ENCODE assay signal across 21 cellular contexts in the genomic region with DNA sequence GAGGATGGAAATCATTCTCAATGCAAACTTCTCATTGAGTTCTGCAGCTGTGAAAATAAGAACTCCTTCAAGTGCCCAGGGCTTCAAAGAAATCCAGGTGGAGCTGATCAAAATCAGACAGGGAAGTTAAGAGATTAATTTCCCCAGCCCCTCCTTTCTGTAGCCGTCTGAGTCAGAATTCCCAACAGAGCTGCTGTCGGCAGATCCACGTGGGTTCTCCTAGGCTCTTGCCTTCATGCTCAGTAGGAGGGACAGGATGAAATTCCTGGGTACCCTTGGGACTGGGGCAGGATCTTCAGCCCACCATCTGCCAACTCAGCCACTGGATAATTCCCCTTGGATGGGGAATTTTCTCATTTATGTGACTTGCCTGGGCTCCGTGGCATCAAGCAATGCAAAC. TPM values are rescaled to one million over a fixed set of nuclear protein-coding genes. Genes with fewer than 3 reads are reported as not detected.
DNase-seq lines count a peak whose midpoint lies in the region; ATAC-seq and TF ChIP-seq lines count a peak whose summit lies in the region.
"Had no signal": no experiment of that assay in that cellular context is flagged by ENCODE, and none has a peak within 500 bp of the region (broad histone marks: within the 10 kb centered on the region; RNA-seq: fewer than 3 reads in every experiment).

No MANE protein-coding gene starts in this region.

- no peak for ATAC-seq in activated T-cell treated with anti-CD3 and anti-CD28 coated beads, Interleukin-2, amount 50 U/mL, for 4 hours
- ATAC-seq: effector memory CD8-positive, alpha-beta T cell; HepG2 had no signal

- no peaks in the 10 kb centered on the region for H3K4me1 Mint-ChIP-seq in activated T-cell treated with anti-CD3 and anti-CD28 coated beads, Interleukin-2, amount 50 U/mL, for 4 hours (ENCODE audit: low read depth)
- H3K4me1 Mint-ChIP-seq: central memory CD8-positive, alpha-beta T cell had no signal

- H3K4me1 ChIP-seq in esophagus muscularis mucosa (peaks cover 0 to 13% (median 8%) of the 10 kb centered on the region in 4 donors), uterus (no peaks in the 10 kb centered on the region)
- H3K4me1 ChIP-seq: neural progenitor cell, thyroid gland had no signal

- H3K27me3 ChIP-seq in esophagus muscularis mucosa: no peaks in the 10 kb centered on the region
- H3K27me3 ChIP-seq in uterus: no peaks in the 10 kb centered on the region
- H3K27me3 ChIP-seq: neural progenitor cell, thyroid gland had no signal

- intact Hi-C loops in esophagus muscularis mucosa (cut with DNase I) (no loop called here), uterus (cut with DNase I; ENCODE audit: low total_unique reads) (no loop called here)

- peak; percentile 34 for DNase-seq in NCI-H446 treated with DMSO at 0.1 percent for 48 hours (lab: John Stamatoyannopoulos, UW)
- DNase-seq in esophagus muscularis mucosa (ENCODE audit: extremely low spot score): no peak
- DNase-seq in islet precursor cell: peak; percentile 27
- peak; percentile 48 to 62 for DNase-seq in uterus
- DNase-seq in activated T-cell treated with anti-CD3 and anti-CD28 coated beads, Interleukin-2, amount 50 U/mL, for 4 hours: no peak
- no peak for DNase-seq in inferior parietal cortex (ENCODE audit: extremely low spot score)
- no peak for DNase-seq in activated naive CD4-positive, alpha-beta T cell treated with anti-CD3 and anti-CD28 coated beads, Interleukin-2, amount 50 U/mL, for 16 hours
- no peak for DNase-seq in ureter (ENCODE audit: low spot score)
- DNase-seq: activated CD4-positive, CD25-positive, alpha-beta regulatory T cell treated with anti-CD3 and anti-CD28 coated beads, Interleukin-2, amount 50 U/mL, for 72 hours; CD4-positive, alpha-beta T cell; effector memory CD8-positive, alpha-beta T cell; H9; NCI-H2107; right cardiac atrium; stimulated activated CD4-positive, alpha-beta T cell treated with anti-CD3 and anti-CD28 coated beads, Interleukin-2, amount 100 ng/mL, for 48 hours; thyroid gland had no signal

- peaks cover 19% of the 10 kb centered on the region for H3K36me3 Mint-ChIP-seq in activated T-cell treated with anti-CD3 and anti-CD28 coated beads, Interleukin-2, amount 50 U/mL, for 4 hours (ENCODE audit: insufficient read depth)

- no peaks in the 10 kb centered on the region for H3K9me3 Mint-ChIP-seq in activated T-cell treated with anti-CD3 and anti-CD28 coated beads, Interleukin-2, amount 50 U/mL, for 4 hours
- H3K9me3 Mint-ChIP-seq: activated naive CD4-positive, alpha-beta T cell treated with anti-CD3 and anti-CD28 coated beads, Interleukin-2, amount 50 U/mL, for 72 hours; CD4-positive, alpha-beta T cell; central memory CD8-positive, alpha-beta T cell; effector memory CD8-positive, alpha-beta T cell; H9; mesothelial cell of epicardium; neural progenitor cell had no signal

- H3K27ac ChIP-seq in esophagus muscularis mucosa (replicated peaks in 1 of 4): peak overlapping the region in 3 of 4 donors; percentile 10 to 44 (median 36)
- H3K27ac ChIP-seq in uterus: peak overlapping the region; percentile 64 to 71
- H3K27ac ChIP-seq: neural progenitor cell, thyroid gland had no signal

- H3K36me3 ChIP-seq in esophagus muscularis mucosa (peaks cover 9 to 82% (median 56%) of the 10 kb centered on the region in 4 donors), uterus (no peaks in the 10 kb centered on the region)
- H3K36me3 ChIP-seq: neural progenitor cell had no signal

- H3K9me3 ChIP-seq in esophagus muscularis mucosa: no peaks in the 10 kb centered on the region
- H3K9me3 ChIP-seq in uterus: no peaks in the 10 kb centered on the region
- H3K9me3 ChIP-seq: thyroid gland had no signal

- TF ChIP-seq EP300 in esophagus muscularis mucosa (IDR thresholded peaks at IDR 0.05): no peak

- 41% methylated on average over 4 of the region's 4 CpGs for WGBS in esophagus muscularis mucosa

- H3K27me3 Mint-ChIP-seq in activated T-cell treated with anti-CD3 and anti-CD28 coated beads, Interleukin-2, amount 50 U/mL, for 4 hours (ENCODE audit: low read depth): no peaks in the 10 kb centered on the region
- H3K27me3 Mint-ChIP-seq: CD4-positive, alpha-beta T cell; central memory CD8-positive, alpha-beta T cell; effector memory CD8-positive, alpha-beta T cell had no signal

- TF ChIP-seq POLR2A in esophagus muscularis mucosa (IDR thresholded peaks at IDR 0.05; ENCODE audit: low read depth) (no peak), uterus (IDR thresholded peaks at IDR 0.05) (no peak)

- TF ChIP-seq CTCF in esophagus muscularis mucosa (IDR thresholded peaks at IDR 0.05): no peak
- no peak for TF ChIP-seq CTCF in uterus (IDR thresholded peaks at IDR 0.05)

- peak overlapping the region in 1 of 4 donors; percentile 9 for H3K4me3 ChIP-seq in esophagus muscularis mucosa
- no peak overlapping the region for H3K4me3 ChIP-seq in uterus
- H3K4me3 ChIP-seq: neural progenitor cell, thyroid gland had no signal

- H3K4me3 Mint-ChIP-seq in activated T-cell treated with anti-CD3 and anti-CD28 coated beads, Interleukin-2, amount 50 U/mL, for 4 hours: no peak overlapping the region
- H3K4me3 Mint-ChIP-seq: CD4-positive, alpha-beta T cell; central memory CD8-positive, alpha-beta T cell; effector memory CD8-positive, alpha-beta T cell; H9; mesothelial cell of epicardium; neural progenitor cell had no signal

RNA-seq across cellular contexts. Expression of gene TGFB3, which starts 13.3 kb away (rescaled TPM):
- 10 to 100 TPM; 12.0 to 47.1 (median 23.2) TPM for total RNA-seq in esophagus muscularis mucosa
- total RNA-seq in uterus: 10 to 100 TPM; 16.1 to 85.3 (median 55.0) TPM
- 1 to 10 TPM; 3.0 to 4.1 (median 4.1) TPM for total RNA-seq in activated T-cell treated with anti-CD3 and anti-CD28 coated beads, Interleukin-2, amount 50 U/mL, for 4 hours
- 315 TPM for total RNA-seq in ureter

RNA-seq across cellular contexts. Expression of gene IFT43, which starts 17.1 kb away (rescaled TPM):
- total RNA-seq in esophagus muscularis mucosa: 10 to 100 TPM; 36.7 to 51.0 (median 42.3) TPM
- 10 to 100 TPM; 34.2 to 75.3 (median 49.1) TPM for total RNA-seq in uterus
- total RNA-seq in activated T-cell treated with anti-CD3 and anti-CD28 coated beads, Interleukin-2, amount 50 U/mL, for 4 hours: 10 to 100 TPM; 11.6 to 13.1 (median 12.3) TPM
- 39.9 TPM for total RNA-seq in ureter

Comparison
In these comparisons a context has a peak if more than half of its experiments do, and no peak if none do; other contexts are left out.
1. DNase-seq: peak in NCI-H446 treated with DMSO at 0.1 percent for 48 hours (single experiment), islet precursor cell (single experiment) and uterus (2 of 2); none in esophagus muscularis mucosa (single experiment), activated T-cell treated with anti-CD3 and anti-CD28 coated beads, Interleukin-2, amount 50 U/mL, for 4 hours (single experiment), inferior parietal cortex (single experiment), activated naive CD4-positive, alpha-beta T cell treated with anti-CD3 and anti-CD28 coated beads, Interleukin-2, amount 50 U/mL, for 16 hours (single experiment) and ureter (single experiment).